Comparison of ENCODE assay signal across 18 cellular contexts in genomic region chr7:22108151-22108845, GRCh38.
"Had no signal": no experiment of that assay in that cellular context is flagged by ENCODE, and none has a peak within 500 bp of the region (broad histone marks: within the 10 kb centered on the region; RNA-seq: fewer than 3 reads in every experiment).

No MANE protein-coding gene starts in this region.

- FAIRE-seq: islet of Langerhans, pancreas had no signal

- H3K36me3 Mint-ChIP-seq: memory B cell; stimulated activated naive B cell treated with anti-CD40 and anti-IgM and Interleukin-4, amounts not matched to agents 10 μg/mL and 1 μg/mL and 100 μg/mL, for 72 hours; T-cell had no signal

- H3K27ac ChIP-seq: cardiac muscle cell, colonic mucosa, gastroesophageal sphincter, pancreas, right atrium auricular region, SK-N-MC, upper lobe of left lung, WERI-Rb-1 had no signal

- H3K4me3 Mint-ChIP-seq: activated CD4-positive, alpha-beta T cell treated with anti-CD3 and anti-CD28 coated beads for 36 hours; activated CD8-positive, alpha-beta T cell treated with anti-CD3 and anti-CD28 coated beads, Interleukin-2, amount 10 ng/mL, durations not matched to agents 7 days and 5 days; memory B cell; nephron progenitor cell; stimulated activated naive B cell treated with anti-CD40 and anti-IgM and Interleukin-4, amounts not matched to agents 10 μg/mL and 1 μg/mL and 100 μg/mL, for 72 hours; T-cell had no signal

- DNase-seq: activated CD4-positive, alpha-beta T cell treated with anti-CD3 and anti-CD28 coated beads for 36 hours; activated CD8-positive, alpha-beta memory T cell treated with anti-CD3 and anti-CD28 coated beads, Interleukin-2, amount 50 U/mL, for 48 hours; activated CD8-positive, alpha-beta T cell treated with anti-CD3 and anti-CD28 coated beads, Interleukin-2, amount 10 ng/mL, durations not matched to agents 7 days and 5 days; activated naive CD4-positive, alpha-beta T cell; colonic mucosa; effector CD8-positive, alpha-beta T cell; nephron progenitor cell; pancreas; stimulated activated naive B cell treated with anti-CD40 and anti-IgM and Interleukin-4, amounts not matched to agents 10 μg/mL and 1 μg/mL and 100 μg/mL, for 72 hours; T-cell; WERI-Rb-1 had no signal

- H3K27ac Mint-ChIP-seq: activated CD4-positive, alpha-beta T cell treated with anti-CD3 and anti-CD28 coated beads for 36 hours; activated CD8-positive, alpha-beta T cell treated with anti-CD3 and anti-CD28 coated beads, Interleukin-2, amount 10 ng/mL, durations not matched to agents 7 days and 5 days; memory B cell; nephron progenitor cell; stimulated activated naive B cell treated with anti-CD40 and anti-IgM and Interleukin-4, amounts not matched to agents 10 μg/mL and 1 μg/mL and 100 μg/mL, for 72 hours; T-cell had no signal

- H3K9me3 Mint-ChIP-seq: memory B cell; nephron progenitor cell; stimulated activated naive B cell treated with anti-CD40 and anti-IgM and Interleukin-4, amounts not matched to agents 10 μg/mL and 1 μg/mL and 100 μg/mL, for 72 hours; T-cell had no signal
